1 cellular context compared by ENCODE assay signal in the genomic region with DNA sequence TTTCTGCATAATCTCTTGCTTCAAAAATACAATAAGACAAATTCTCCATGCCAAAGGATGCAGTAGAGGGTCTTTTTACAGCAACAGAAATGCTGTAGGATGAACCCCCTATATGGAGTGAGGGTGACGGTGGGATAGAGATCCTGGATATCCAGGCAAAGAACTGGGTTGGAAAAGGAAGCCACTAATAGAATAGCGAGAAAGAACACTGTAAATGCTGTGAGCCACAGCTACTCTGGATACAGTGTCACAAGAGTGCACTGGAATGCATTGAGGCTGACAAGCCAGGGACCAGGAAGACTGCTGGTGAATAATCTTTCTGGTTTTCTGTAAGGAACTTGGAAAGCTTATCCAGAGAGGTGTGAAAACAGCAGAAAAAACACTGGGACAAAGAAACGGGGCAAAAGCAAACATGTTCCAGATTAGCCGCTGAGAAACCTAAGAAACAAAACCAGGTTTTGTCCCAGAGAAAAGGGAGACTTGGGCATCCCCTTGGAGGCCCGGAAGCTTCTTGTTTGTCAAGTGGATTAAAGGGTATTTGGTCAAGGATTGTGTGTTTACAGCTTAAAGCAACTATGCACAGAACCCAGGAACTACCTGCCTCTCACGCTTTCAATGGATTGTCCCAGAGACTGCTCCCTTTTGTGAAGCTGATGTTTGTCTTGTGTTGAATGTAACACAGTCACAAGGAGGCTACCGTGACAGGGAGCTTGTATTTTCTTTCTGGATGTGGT.
TF ChIP-seq lines count a peak whose summit lies in the region.

No MANE protein-coding gene starts in this region.

TF ChIP-seq in SK-N-SH treated with all-trans-retinoic acid at 6 μM for 48 hours, 23 proteins besides CTCF, POLR2A, EP300 and RAD21 (continued from another document):
- TF ChIP-seq ZFP3 (CRISPR knock-in tag; IDR thresholded peaks at IDR 0.05) (no peak), CSRNP3 (CRISPR knock-in tag; IDR thresholded peaks at IDR 0.05) (no peak)
